25 cellular contexts compared by ENCODE assay signal in the genomic region with DNA sequence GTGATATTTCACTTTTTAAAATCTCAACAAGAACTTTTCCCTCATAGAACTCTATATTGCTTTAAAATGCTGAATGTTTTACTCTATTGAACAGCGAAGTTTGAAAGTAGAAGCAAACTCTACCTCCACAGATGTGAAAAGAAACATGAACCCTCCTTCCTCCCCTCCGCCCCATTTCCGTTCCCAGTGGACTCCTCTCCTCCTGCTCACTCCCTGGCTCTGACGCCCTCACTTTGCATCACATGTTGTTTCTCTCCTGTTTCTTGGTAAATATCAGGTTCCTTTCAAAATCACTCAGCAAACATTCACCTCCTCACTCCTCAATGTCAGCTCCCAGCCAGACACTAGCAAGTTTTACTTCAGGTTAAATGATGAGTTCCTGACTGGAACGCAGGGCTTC. TPM values are rescaled to one million over a fixed set of nuclear protein-coding genes. Genes with fewer than 3 reads are reported as not detected.
"Had no signal": no experiment of that assay in that cellular context is flagged by ENCODE, and none has a peak within 500 bp of the region (broad histone marks: within the 10 kb centered on the region; RNA-seq: fewer than 3 reads in every experiment).

No MANE protein-coding gene starts in this region.

- H3K4me3 ChIP-seq: breast epithelium, SK-N-MC had no signal

- H3K27ac ChIP-seq: breast epithelium, SK-N-MC had no signal

- DNase-seq: activated B cell treated with CpG ODN at 0.5 μM for 24 hours; activated CD4-positive, alpha-beta T cell treated with anti-CD3 and anti-CD28 coated beads for 1 hour; activated CD4-positive, alpha-beta T cell treated with anti-CD3 and anti-CD28 coated beads, Interleukin-2, amount 10 ng/mL, durations not matched to agents 24 days and 14 days; activated CD4-positive, alpha-beta T cell treated with anti-CD3 and anti-CD28 coated beads, Interleukin-2, amount 50 U/mL, for 48 hours; activated CD8-positive, alpha-beta memory T cell treated with anti-CD3 and anti-CD28 coated beads, Interleukin-2, amount 10 ng/mL, durations not matched to agents 7 days and 5 days; activated effector memory CD4-positive, alpha-beta T cell treated with Interleukin-2 at 50 U/mL for 16 hours; activated naive CD4-positive, alpha-beta T cell; activated T-cell treated with anti-CD3 and anti-CD28 coated beads, Interleukin-2, amount 50 U/mL, for 24 hours; aorta; caudate nucleus; Kasumi-1; KBM-7; NCI-H1105 treated with DMSO at 0.1 percent for 48 hours; NCI-H1436 treated with DMSO at 0.1 percent for 48 hours; NCI-H187; NCI-H2081 treated with DMSO at 0.1 percent for 48 hours; NCI-H510A treated with DMSO at 0.1 percent for 48 hours; RPMI8226; T-cell; T-helper 2 cell; T1000 had no signal

- H3K9me3 ChIP-seq: breast epithelium had no signal

- H3K4me1 ChIP-seq: breast epithelium had no signal

- H3K27me3 ChIP-seq: breast epithelium had no signal

- ATAC-seq: activated CD8-positive, alpha-beta memory T cell treated with anti-CD3 and anti-CD28 coated beads, Interleukin-2, amount 10 ng/mL, durations not matched to agents 7 days and 5 days; Right ventricle myocardium inferior; T-cell had no signal

- H3K36me3 ChIP-seq: breast epithelium had no signal

RNA-seq across cellular contexts. Expression of gene KCNH1, which starts 34.6 kb away (rescaled TPM):
- total RNA-seq: activated B cell treated with CpG ODN at 0.5 μM for 24 hours; activated CD4-positive, alpha-beta T cell treated with anti-CD3 and anti-CD28 coated beads, Interleukin-2, amount 10 ng/mL, durations not matched to agents 24 days and 14 days; activated CD8-positive, alpha-beta memory T cell treated with anti-CD3 and anti-CD28 coated beads, Interleukin-2, amount 10 ng/mL, durations not matched to agents 7 days and 5 days; activated T-helper 1 cell treated with anti-CD3 and anti-CD28 coated beads, Interleukin-12 subunit alpha, Interleukin-12 subunit beta, Interleukin-2, Interleukin-4 antibody, amounts not matched to agents 30 ng/mL and 10 ng/mL and 1 ng/mL, durations not matched to agents 14 hours and 24 hours and 36 hours; Right ventricle myocardium inferior; T-cell had no signal
